In genomic region chr13:105871768-105872167, GRCh38 we compare ENCODE assay signal across 18 cellular contexts.
"Had no signal": no experiment of that assay in that cellular context is flagged by ENCODE, and none has a peak within 500 bp of the region (broad histone marks: within the 10 kb centered on the region; RNA-seq: fewer than 3 reads in every experiment).

No MANE protein-coding gene starts in this region.

- H3K4me3 Mint-ChIP-seq: dendritic cell treated with granulocyte-macrophage colony-stimulating factor and Interleukin-4, amounts not matched to agents 40 ng/mL and 50 ng/mL, for 4 days; effector memory CD8-positive, alpha-beta T cell; naive thymus-derived CD4-positive, alpha-beta T cell had no signal

- H3K36me3 ChIP-seq: colonic mucosa, esophagus muscularis mucosa, gastroesophageal sphincter, heart left ventricle, left lung, lower lobe of right lung had no signal

- H3K4me1 Mint-ChIP-seq: naive thymus-derived CD4-positive, alpha-beta T cell had no signal

- H3K27me3 ChIP-seq: colonic mucosa, esophagus muscularis mucosa, foreskin keratinocyte, gastroesophageal sphincter, heart left ventricle, hepatocyte, left lung had no signal

- H3K4me3 ChIP-seq: colonic mucosa, esophagus muscularis mucosa, gastroesophageal sphincter, heart left ventricle, hepatocyte, left lung, lower lobe of right lung had no signal

- H3K79me2 ChIP-seq: hepatocyte had no signal

- H3K36me3 Mint-ChIP-seq: naive thymus-derived CD4-positive, alpha-beta T cell had no signal

- H3K27ac ChIP-seq: colonic mucosa, esophagus muscularis mucosa, foreskin keratinocyte, gastroesophageal sphincter, heart left ventricle, hepatocyte, left lung, lower lobe of right lung had no signal

- H3K9me3 ChIP-seq: colonic mucosa, esophagus muscularis mucosa, gastroesophageal sphincter, heart left ventricle, left lung, lower lobe of right lung had no signal

- DNase-seq: colonic mucosa; cortex of kidney; effector CD8-positive, alpha-beta T cell; effector memory CD8-positive, alpha-beta T cell; foreskin keratinocyte; heart left ventricle; hypothalamus; left cardiac atrium; left lung; left ventricle myocardium superior; lower lobe of right lung; mesenchymal stem cell; midbrain; naive thymus-derived CD4-positive, alpha-beta T cell had no signal

- H3K27me3 Mint-ChIP-seq: dendritic cell treated with granulocyte-macrophage colony-stimulating factor and Interleukin-4, amounts not matched to agents 40 ng/mL and 50 ng/mL, for 4 days; effector memory CD8-positive, alpha-beta T cell had no signal

- H3K4me1 ChIP-seq: colonic mucosa, esophagus muscularis mucosa, foreskin keratinocyte, gastroesophageal sphincter, heart left ventricle, left lung, lower lobe of right lung had no signal

- ATAC-seq: effector memory CD8-positive, alpha-beta T cell; foreskin keratinocyte; gastroesophageal sphincter; heart left ventricle; left cardiac atrium; left lung; left ventricle myocardium superior; lower lobe of right lung; naive thymus-derived CD4-positive, alpha-beta T cell had no signal

- H2AFZ ChIP-seq: hepatocyte had no signal

- H3K27ac Mint-ChIP-seq: dendritic cell treated with granulocyte-macrophage colony-stimulating factor and Interleukin-4, amounts not matched to agents 40 ng/mL and 50 ng/mL, for 4 days; effector memory CD8-positive, alpha-beta T cell; naive thymus-derived CD4-positive, alpha-beta T cell had no signal

- H3K4me2 ChIP-seq: hepatocyte had no signal
